In the genomic region with DNA sequence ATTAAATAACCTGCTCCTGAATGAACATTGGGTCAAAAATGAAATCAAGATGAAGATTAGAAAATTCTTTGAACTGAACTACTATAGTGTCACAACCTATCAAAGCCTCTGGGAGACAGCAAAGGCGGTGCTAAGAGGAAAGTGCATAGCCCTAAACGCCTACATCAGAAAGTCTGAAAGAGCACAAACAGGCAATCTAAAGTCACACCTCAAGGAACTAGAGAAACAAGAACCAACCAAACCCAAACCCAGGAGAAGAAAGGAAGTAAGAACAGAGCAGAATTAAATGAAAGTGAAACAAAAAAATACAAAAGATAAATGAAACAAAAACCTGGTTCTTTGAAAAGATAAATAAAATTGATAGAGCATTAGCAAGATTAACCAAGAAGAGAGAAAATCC, we compare ENCODE assay signal across 8 cellular contexts.
DNase-seq lines count a peak whose midpoint lies in the region; ATAC-seq and TF ChIP-seq lines count a peak whose summit lies in the region.
"Not testable (repeated sequence)": the region's sequence is repeated elsewhere in the genome, so short reads cannot be mapped to it uniquely, and the experiment has no call there.

No MANE protein-coding gene starts in this region.

- not testable (repeated sequence) for ATAC-seq in CD4-positive, CD25-positive, alpha-beta regulatory T cell (ENCODE audit: low read depth in 2 of 2); activated CD4-positive, alpha-beta T cell treated with anti-CD3 and anti-CD28 coated beads for 36 hours; activated CD8-positive, alpha-beta T cell treated with anti-CD3 and anti-CD28 coated beads, Interleukin-2, amount 10 ng/mL, durations not matched to agents 7 days and 5 days; activated T-helper 17 cell treated with anti-CD3 and anti-CD28 coated beads, Interleukin-2, amount 50 U/mL, for 72 hours (replicated peaks); central memory CD8-positive, alpha-beta T cell (replicated peaks; ENCODE audit: extremely low read depth, poor library complexity, severe bottlenecking); stimulated activated memory B cell treated with anti-CD40 and anti-IgM and Interleukin-4, amounts not matched to agents 10 μg/mL and 1 μg/mL and 100 μg/mL, for 72 hours

- H3K4me1 ChIP-seq in CD4-positive, CD25-positive, alpha-beta regulatory T cell (ENCODE audit: control insufficient read depth, insufficient read depth, low read length, poor library complexity, severe bottlenecking): not testable (repeated sequence)

- CTCF ChIA-PET in activated CD4-positive, alpha-beta T cell treated with anti-CD3 and anti-CD28 coated beads for 36 hours (lab: Charles Lee); activated CD8-positive, alpha-beta T cell treated with anti-CD3 and anti-CD28 coated beads, Interleukin-2, amount 10 ng/mL, durations not matched to agents 7 days and 5 days (lab: Charles Lee): not testable (repeated sequence)

- not testable (repeated sequence) for H3K36me3 Mint-ChIP-seq in CD4-positive, CD25-positive, alpha-beta regulatory T cell; activated CD4-positive, alpha-beta T cell treated with anti-CD3 and anti-CD28 coated beads for 36 hours (ENCODE audit: low read depth); activated CD8-positive, alpha-beta T cell treated with anti-CD3 and anti-CD28 coated beads, Interleukin-2, amount 10 ng/mL, durations not matched to agents 7 days and 5 days (ENCODE audit: low read depth); activated T-helper 17 cell treated with anti-CD3 and anti-CD28 coated beads, Interleukin-2, amount 50 U/mL, for 72 hours (ENCODE audit: low read depth); central memory CD8-positive, alpha-beta T cell (ENCODE audit: insufficient read depth); stimulated activated memory B cell treated with anti-CD40 and anti-IgM and Interleukin-4, amounts not matched to agents 10 μg/mL and 1 μg/mL and 100 μg/mL, for 72 hours

- H3K9me3 Mint-ChIP-seq in CD4-positive, CD25-positive, alpha-beta regulatory T cell; activated CD4-positive, alpha-beta T cell treated with anti-CD3 and anti-CD28 coated beads for 36 hours (ENCODE audit: low read depth); activated CD8-positive, alpha-beta T cell treated with anti-CD3 and anti-CD28 coated beads, Interleukin-2, amount 10 ng/mL, durations not matched to agents 7 days and 5 days (ENCODE audit: insufficient read depth); activated T-helper 17 cell treated with anti-CD3 and anti-CD28 coated beads, Interleukin-2, amount 50 U/mL, for 72 hours; central memory CD8-positive, alpha-beta T cell; stimulated activated memory B cell treated with anti-CD40 and anti-IgM and Interleukin-4, amounts not matched to agents 10 μg/mL and 1 μg/mL and 100 μg/mL, for 72 hours: not testable (repeated sequence)

- intact Hi-C loops in activated CD4-positive, alpha-beta T cell treated with anti-CD3 and anti-CD28 coated beads for 36 hours (cut with DNase I, micrococcal nuclease): not testable (repeated sequence)

- H3K4me3 ChIP-seq in CD4-positive, CD25-positive, alpha-beta regulatory T cell (ENCODE audit: low read depth, low read length): peak overlapping the region; percentile 51
- not testable (repeated sequence) for H3K4me3 ChIP-seq in GM12865 (ENCODE audit: low read depth, low read length)

- H3K36me3 ChIP-seq in CD4-positive, CD25-positive, alpha-beta regulatory T cell (ENCODE audit: control insufficient read depth, insufficient read depth, low read length): not testable (repeated sequence)

- peak overlapping the region in 2 of 4 donors; percentile 26 to 32 for H3K4me3 Mint-ChIP-seq in CD4-positive, CD25-positive, alpha-beta regulatory T cell
- peak overlapping the region; percentile 2 for H3K4me3 Mint-ChIP-seq in activated CD4-positive, alpha-beta T cell treated with anti-CD3 and anti-CD28 coated beads for 36 hours
- peak overlapping the region; percentile 46 for H3K4me3 Mint-ChIP-seq in activated CD8-positive, alpha-beta T cell treated with anti-CD3 and anti-CD28 coated beads, Interleukin-2, amount 10 ng/mL, durations not matched to agents 7 days and 5 days
- peak overlapping the region; percentile 4 for H3K4me3 Mint-ChIP-seq in activated T-helper 17 cell treated with anti-CD3 and anti-CD28 coated beads, Interleukin-2, amount 50 U/mL, for 72 hours
- H3K4me3 Mint-ChIP-seq in central memory CD8-positive, alpha-beta T cell: peak overlapping the region; percentile 5
- H3K4me3 Mint-ChIP-seq in stimulated activated memory B cell treated with anti-CD40 and anti-IgM and Interleukin-4, amounts not matched to agents 10 μg/mL and 1 μg/mL and 100 μg/mL, for 72 hours: peak overlapping the region; percentile 36

- DNase-seq in CD4-positive, CD25-positive, alpha-beta regulatory T cell: peak in 1 of 3 donors; percentile 54
- DNase-seq in GM12865 (ENCODE audit: low read depth) (peak; percentile 35), OCI-M1 (lab: John Stamatoyannopoulos, UW) (peak; percentile 20)
- not testable (repeated sequence) for DNase-seq in activated CD4-positive, alpha-beta T cell treated with anti-CD3 and anti-CD28 coated beads for 36 hours; activated CD8-positive, alpha-beta T cell treated with anti-CD3 and anti-CD28 coated beads, Interleukin-2, amount 10 ng/mL, durations not matched to agents 7 days and 5 days; central memory CD8-positive, alpha-beta T cell (ENCODE audit: low spot score in 2 of 2)

- H3K27ac Mint-ChIP-seq in CD4-positive, CD25-positive, alpha-beta regulatory T cell: peak overlapping the region in 2 of 3 donors; percentile 1 to 88
- H3K27ac Mint-ChIP-seq in activated CD4-positive, alpha-beta T cell treated with anti-CD3 and anti-CD28 coated beads for 36 hours: peak overlapping the region; percentile 59
- H3K27ac Mint-ChIP-seq in activated CD8-positive, alpha-beta T cell treated with anti-CD3 and anti-CD28 coated beads, Interleukin-2, amount 10 ng/mL, durations not matched to agents 7 days and 5 days: peak overlapping the region; percentile 71
- not testable (repeated sequence) for H3K27ac Mint-ChIP-seq in activated T-helper 17 cell treated with anti-CD3 and anti-CD28 coated beads, Interleukin-2, amount 50 U/mL, for 72 hours; central memory CD8-positive, alpha-beta T cell (ENCODE audit: low read depth)
- H3K27ac Mint-ChIP-seq in stimulated activated memory B cell treated with anti-CD40 and anti-IgM and Interleukin-4, amounts not matched to agents 10 μg/mL and 1 μg/mL and 100 μg/mL, for 72 hours: peak overlapping the region; percentile 60

- H3K4me1 Mint-ChIP-seq in CD4-positive, CD25-positive, alpha-beta regulatory T cell: peaks cover 6 to 13% (median 10%) of the 10 kb centered on the region in 4 donors
- H3K4me1 Mint-ChIP-seq in activated CD4-positive, alpha-beta T cell treated with anti-CD3 and anti-CD28 coated beads for 36 hours: peaks cover 13% of the 10 kb centered on the region
- H3K4me1 Mint-ChIP-seq in activated CD8-positive, alpha-beta T cell treated with anti-CD3 and anti-CD28 coated beads, Interleukin-2, amount 10 ng/mL, durations not matched to agents 7 days and 5 days (ENCODE audit: low read depth): peaks cover 13% of the 10 kb centered on the region
- H3K4me1 Mint-ChIP-seq in activated T-helper 17 cell treated with anti-CD3 and anti-CD28 coated beads, Interleukin-2, amount 50 U/mL, for 72 hours; central memory CD8-positive, alpha-beta T cell; stimulated activated memory B cell treated with anti-CD40 and anti-IgM and Interleukin-4, amounts not matched to agents 10 μg/mL and 1 μg/mL and 100 μg/mL, for 72 hours: not testable (repeated sequence)

- not testable (repeated sequence) for H3K27me3 Mint-ChIP-seq in CD4-positive, CD25-positive, alpha-beta regulatory T cell; activated CD4-positive, alpha-beta T cell treated with anti-CD3 and anti-CD28 coated beads for 36 hours; activated CD8-positive, alpha-beta T cell treated with anti-CD3 and anti-CD28 coated beads, Interleukin-2, amount 10 ng/mL, durations not matched to agents 7 days and 5 days (ENCODE audit: low read depth); activated T-helper 17 cell treated with anti-CD3 and anti-CD28 coated beads, Interleukin-2, amount 50 U/mL, for 72 hours; stimulated activated memory B cell treated with anti-CD40 and anti-IgM and Interleukin-4, amounts not matched to agents 10 μg/mL and 1 μg/mL and 100 μg/mL, for 72 hours
- peaks cover 37% of the 10 kb centered on the region for H3K27me3 Mint-ChIP-seq in central memory CD8-positive, alpha-beta T cell

- not testable (repeated sequence) for H3K9me3 ChIP-seq in CD4-positive, CD25-positive, alpha-beta regulatory T cell (ENCODE audit: control insufficient read depth in 2 of 2, low read length in 2 of 2)

- POLR2A ChIA-PET in activated CD4-positive, alpha-beta T cell treated with anti-CD3 and anti-CD28 coated beads for 36 hours (lab: Charles Lee); activated CD8-positive, alpha-beta T cell treated with anti-CD3 and anti-CD28 coated beads, Interleukin-2, amount 10 ng/mL, durations not matched to agents 7 days and 5 days (lab: Charles Lee): not testable (repeated sequence)

- H3K27ac ChIP-seq in CD4-positive, CD25-positive, alpha-beta regulatory T cell (ENCODE audit: insufficient read depth, low read length, poor library complexity, severe bottlenecking): not testable (repeated sequence)

- not testable (repeated sequence) for H3K27me3 ChIP-seq in CD4-positive, CD25-positive, alpha-beta regulatory T cell (ENCODE audit: control insufficient read depth, insufficient read depth, low read length)

- not testable (repeated sequence) for TF ChIP-seq CTCF in GM12865 (IDR thresholded peaks at IDR 0.05; ENCODE audit: insufficient read depth, low read depth, low read length, missing control alignments)
